ENCODE assay signal across 11 cellular contexts in the genomic region with DNA sequence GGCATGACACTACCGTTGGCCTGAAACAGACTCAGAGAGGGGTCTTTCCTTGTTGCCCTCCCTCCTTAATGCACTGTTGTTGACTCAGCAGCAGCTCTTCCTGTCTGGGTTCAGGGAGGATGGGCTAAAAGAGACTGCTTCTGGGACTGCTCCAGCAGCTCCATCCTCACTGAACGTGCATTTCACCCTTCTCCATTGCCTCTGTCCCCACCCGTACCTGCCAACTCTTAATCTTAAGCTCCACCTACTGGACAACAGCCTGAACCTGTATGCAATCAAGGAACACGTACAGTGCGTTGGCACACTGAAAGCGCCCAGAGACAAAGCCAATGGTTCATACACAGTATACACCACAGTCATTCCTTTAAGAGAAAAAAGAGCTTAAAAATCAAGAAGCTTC.
DNase-seq lines count a peak whose midpoint lies in the region; ATAC-seq and TF ChIP-seq lines count a peak whose summit lies in the region.
"Had no signal": no experiment of that assay in that cellular context is flagged by ENCODE, and none has a peak within 500 bp of the region (broad histone marks: within the 10 kb centered on the region; RNA-seq: fewer than 3 reads in every experiment).

No MANE protein-coding gene starts in this region.

- no peaks in the 10 kb centered on the region for H3K9me3 ChIP-seq in DOHH2 (ENCODE audit: control insufficient read depth, insufficient read depth, low read length)
- no peaks in the 10 kb centered on the region for H3K9me3 ChIP-seq in Karpas-422 (ENCODE audit: low read length)
- H3K9me3 ChIP-seq: esophagus muscularis mucosa, SJCRH30 had no signal

- CTCF ChIA-PET in RWPE1 (lab: Yijun Ruan, JAX), result interaction anchor here (0.5 to 1.1 kb wide), 8 partner anchors 13 to 1685 kb away, joined by 3 to 5 read pairs (median 3); no protein-coding TSS in a partner anchor

- H3K4me1 ChIP-seq in DOHH2 (ENCODE audit: control insufficient read depth, low read length), result no peaks in the 10 kb centered on the region
- H3K4me1 ChIP-seq in Karpas-422 (ENCODE audit: low read length), result peaks cover 10% of the 10 kb centered on the region
- H3K4me1 ChIP-seq: esophagus muscularis mucosa, SJCRH30 had no signal

- TF ChIP-seq CTCF in DOHH2 (IDR thresholded peaks at IDR 0.05; ENCODE audit: low read depth, low read length, poor library complexity, severe bottlenecking), result peak; percentile 33
- 0 out of 2 replicates have a peak, but pooled peaks have one; percentile 11 for TF ChIP-seq CTCF in RWPE1 (conservative IDR thresholded peaks at IDR 0.05; ENCODE audit: low read depth)

- H3K36me3 ChIP-seq in DOHH2 (ENCODE audit: control insufficient read depth, low read length) (no peaks in the 10 kb centered on the region), Karpas-422 (ENCODE audit: insufficient read depth, low read length) (no peaks in the 10 kb centered on the region)
- H3K36me3 ChIP-seq: esophagus muscularis mucosa, SJCRH30 had no signal

- H3K27ac ChIP-seq in DOHH2 (ENCODE audit: low read depth, low read length), result no peak overlapping the region
- no peak overlapping the region for H3K27ac ChIP-seq in Karpas-422 (ENCODE audit: low read length)
- H3K27ac ChIP-seq in RWPE1, result no peak overlapping the region
- H3K27ac ChIP-seq: esophagus muscularis mucosa, SJCRH30 had no signal

- DNase-seq in Karpas-422 (peak; percentile 65), RWPE1 (ENCODE audit: low spot score) (peak; percentile 48), left kidney (ENCODE audit: low read depth, low spot score) (peak; percentile 85), COLO668 (lab: John Stamatoyannopoulos, UW; ENCODE audit: unreplicated experiment) (no peak)
- DNase-seq in activated effector memory CD4-positive, alpha-beta T cell treated with anti-CD3 and anti-CD28 coated beads, Interleukin-2, amount 50 U/mL, for 16 hours, result no peak
- DNase-seq: activated CD4-positive, alpha-beta memory T cell treated with anti-CD3 and anti-CD28 coated beads for 36 hours had no signal

- no peak overlapping the region for H2AFZ ChIP-seq in Karpas-422 (ENCODE audit: low read length)

- no peak for ATAC-seq in GM18519 (IDR thresholded peaks at IDR 0.05; ENCODE audit: low FRiP score, unreplicated experiment)
- ATAC-seq in HG02798 (IDR thresholded peaks at IDR 0.05; ENCODE audit: poor library complexity, unreplicated experiment), result no peak

- H3K4me2 ChIP-seq in DOHH2 (ENCODE audit: low read length) (no peak overlapping the region), Karpas-422 (ENCODE audit: low read depth, low read length, poor library complexity, severe bottlenecking) (no peak overlapping the region)

- H3F3A ChIP-seq in DOHH2 (ENCODE audit: control insufficient read depth, insufficient read depth), result no peaks in the 10 kb centered on the region

- H3K27me3 ChIP-seq in DOHH2 (ENCODE audit: control insufficient read depth, low read length) (no peaks in the 10 kb centered on the region), Karpas-422 (ENCODE audit: low read length) (no peaks in the 10 kb centered on the region)
- H3K27me3 ChIP-seq: esophagus muscularis mucosa, SJCRH30 had no signal

- no peak overlapping the region for H3K9ac ChIP-seq in Karpas-422 (ENCODE audit: low read length)

- H3K4me3 ChIP-seq in DOHH2 (ENCODE audit: low read length) (no peak overlapping the region), Karpas-422 (ENCODE audit: low read length) (no peak overlapping the region)
- H3K4me3 ChIP-seq: esophagus muscularis mucosa, SJCRH30 had no signal

- H3K79me2 ChIP-seq in DOHH2 (ENCODE audit: control insufficient read depth, low read length) (no peaks in the 10 kb centered on the region), Karpas-422 (ENCODE audit: low read length) (no peaks in the 10 kb centered on the region)

- H4K20me1 ChIP-seq in DOHH2 (ENCODE audit: control insufficient read depth, insufficient read depth, low read depth, low read length) (no peaks in the 10 kb centered on the region), Karpas-422 (ENCODE audit: insufficient read depth, low read depth, low read length) (no peaks in the 10 kb centered on the region)

- H3K9me2 ChIP-seq in DOHH2 (replicated peaks; ENCODE audit: control insufficient read depth, low read length), result no peaks in the 10 kb centered on the region
- no peaks in the 10 kb centered on the region for H3K9me2 ChIP-seq in Karpas-422 (replicated peaks; ENCODE audit: insufficient read depth, low read length)

- POLR2A ChIA-PET in RWPE1 (lab: Yijun Ruan, JAX; ENCODE audit: low non-redundant PET), result no interaction called here

Comparison
In these comparisons a context has a peak if more than half of its experiments do, and no peak if none do; other contexts are left out.
1. DNase-seq: peak in Karpas-422 (single experiment), RWPE1 (single experiment) and left kidney (single experiment); none in COLO668 (single experiment) and activated effector memory CD4-positive, alpha-beta T cell treated with anti-CD3 and anti-CD28 coated beads, Interleukin-2, amount 50 U/mL, for 16 hours (single experiment).